In genomic region chr21:28253378-28253777, GRCh38 we compare ENCODE assay signal across 18 cellular contexts.
A peak's percentile ranks its signal among the peaks of the same experiment; 100 is the strongest.
DNase-seq lines count a peak whose midpoint lies in the region; TF ChIP-seq lines count a peak whose summit lies in the region.
"Had no signal": no experiment of that assay in that cellular context is flagged by ENCODE, and none has a peak within 500 bp of the region (broad histone marks: within the 10 kb centered on the region; RNA-seq: fewer than 3 reads in every experiment).

No MANE protein-coding gene starts in this region.

- no peak overlapping the region for H3K4me2 ChIP-seq in Karpas-422 (ENCODE audit: low read depth, low read length, poor library complexity, severe bottlenecking)

- H3K9ac ChIP-seq in Karpas-422 (ENCODE audit: low read length): no peak overlapping the region

- H3K27me3 ChIP-seq in A673 (replicated peaks; ENCODE audit: insufficient read depth, low read depth, low read length, poor library complexity): no peaks in the 10 kb centered on the region
- no peaks in the 10 kb centered on the region for H3K27me3 ChIP-seq in Karpas-422 (ENCODE audit: low read length)

- TF ChIP-seq CTCF in A673 (conservative IDR thresholded peaks at IDR 0.05; ENCODE audit: low read depth, low read length) (no peak), foreskin fibroblast (IDR thresholded peaks at IDR 0.05; ENCODE audit: low read depth, low read length) (no peak)

- DNase-seq in A673 (ENCODE audit: low spot score): peak; percentile 9
- peak; percentile 7 for DNase-seq in HT1080 (ENCODE audit: low read depth)
- DNase-seq in astrocyte of the hippocampus (ENCODE audit: low read depth, low spot score): peak; percentile 21
- DNase-seq in foreskin fibroblast: peak; percentile 61 to 83
- no peak for DNase-seq in Karpas-422
- no peak for DNase-seq in stimulated activated CD4-positive, alpha-beta T cell treated with anti-CD3 and anti-CD28 coated beads, Interleukin-4, amount 100 ng/mL, for 1 hour
- no peak for DNase-seq in stimulated activated CD4-positive, alpha-beta T cell treated with anti-CD3 and anti-CD28 coated beads, Interleukin-4, amount 100 ng/mL, for 4 hours
- DNase-seq in stimulated activated naive CD4-positive, alpha-beta T cell treated with Interleukin-2 at 50 U/mL for 16 hours (lab: John Stamatoyannopoulos, UW): no peak
- DNase-seq: 8988T; activated naive CD4-positive, alpha-beta T cell treated with anti-CD3 and anti-CD28 coated beads, Interleukin-2, amount 50 U/mL, for 16 hours; Kasumi-1; left ventricle myocardium inferior; naive B cell; NCI-H1930; psoas muscle; T-helper 2 cell had no signal

- POLR2A ChIA-PET in A673 (lab: Charles Lee; ENCODE audit: low non-redundant PET): no interaction called here

- CTCF ChIA-PET in A673 (lab: Charles Lee): no interaction called here

- H3K9me2 ChIP-seq in Karpas-422 (replicated peaks; ENCODE audit: insufficient read depth, low read length): no peaks in the 10 kb centered on the region

- H3K36me3 ChIP-seq in A673 (ENCODE audit: insufficient read depth, low read length, poor library complexity, severe bottlenecking) (no peaks in the 10 kb centered on the region), Karpas-422 (ENCODE audit: insufficient read depth, low read length) (no peaks in the 10 kb centered on the region)
- H3K36me3 ChIP-seq: left ventricle myocardium inferior, thoracic aorta had no signal

- no TSS peak for BruUV-seq in A673 (replicated peaks; lab: Mats Ljungman, UMichigan)

- H3K4me3 ChIP-seq in A673 (ENCODE audit: low read depth, low read length, poor library complexity, severe bottlenecking): no peak overlapping the region
- H3K4me3 ChIP-seq in foreskin fibroblast (ENCODE audit: low read depth in 1 of 2, low read length in 2 of 2): no peak overlapping the region
- H3K4me3 ChIP-seq in Karpas-422 (ENCODE audit: low read length): no peak overlapping the region
- H3K4me3 ChIP-seq: left ventricle myocardium inferior, psoas muscle, thoracic aorta had no signal

- intact Hi-C loops in A673 (cut with micrococcal nuclease; ENCODE audit: unreplicated experiment): no loop called here

- H4K20me1 ChIP-seq in Karpas-422 (ENCODE audit: insufficient read depth, low read depth, low read length): no peaks in the 10 kb centered on the region

- H3K9me3 ChIP-seq in A673 (ENCODE audit: low read depth, low read length, poor library complexity, severe bottlenecking) (no peaks in the 10 kb centered on the region), Karpas-422 (ENCODE audit: low read length) (no peaks in the 10 kb centered on the region)
- H3K9me3 ChIP-seq: left ventricle myocardium inferior, psoas muscle, thoracic aorta had no signal

- H2AFZ ChIP-seq in Karpas-422 (ENCODE audit: low read length): no peak overlapping the region

- no peaks in the 10 kb centered on the region for H3K79me2 ChIP-seq in Karpas-422 (ENCODE audit: low read length)

- H3K27ac ChIP-seq in A673 (ENCODE audit: low read depth, low read length, poor library complexity, severe bottlenecking): no peak overlapping the region
- no peak overlapping the region for H3K27ac ChIP-seq in Karpas-422 (ENCODE audit: low read length)
- H3K27ac ChIP-seq: HL-60, left ventricle myocardium inferior, psoas muscle, thoracic aorta had no signal

- no peaks in the 10 kb centered on the region for H3K4me1 ChIP-seq in A673 (ENCODE audit: insufficient read depth, low read length, poor library complexity, severe bottlenecking)
- no peaks in the 10 kb centered on the region for H3K4me1 ChIP-seq in Karpas-422 (ENCODE audit: low read length)
- H3K4me1 ChIP-seq: psoas muscle had no signal

Comparison
In these comparisons a context has a peak if more than half of its experiments do, and no peak if none do; other contexts are left out.
1. DNase-seq: peak in A673 (single experiment), HT1080 (single experiment), astrocyte of the hippocampus (single experiment) and foreskin fibroblast (2 of 2); none in Karpas-422 (single experiment), stimulated activated CD4-positive, alpha-beta T cell treated with anti-CD3 and anti-CD28 coated beads, Interleukin-4, amount 100 ng/mL, for 1 hour (single experiment), stimulated activated CD4-positive, alpha-beta T cell treated with anti-CD3 and anti-CD28 coated beads, Interleukin-4, amount 100 ng/mL, for 4 hours (0 of 2) and stimulated activated naive CD4-positive, alpha-beta T cell treated with Interleukin-2 at 50 U/mL for 16 hours (single experiment).